36 cellular contexts compared by ENCODE assay signal in genomic region chr10:28705472-28705871, GRCh38.
"Had no signal": no experiment of that assay in that cellular context is flagged by ENCODE, and none has a peak within 500 bp of the region (broad histone marks: within the 10 kb centered on the region; RNA-seq: fewer than 3 reads in every experiment).

No MANE protein-coding gene starts in this region.

- H3K27me3 ChIP-seq: ascending aorta, cardiac muscle cell had no signal

- H3K4me3 Mint-ChIP-seq: activated B cell treated with CpG ODN at 0.5 μM for 24 hours; activated CD4-positive, alpha-beta memory T cell treated with anti-CD3 and anti-CD28 coated beads for 36 hours; activated CD4-positive, alpha-beta T cell treated with anti-CD3 and anti-CD28 coated beads, Interleukin-2, amount 10 ng/mL, durations not matched to agents 24 days and 14 days; activated CD8-positive, alpha-beta T cell treated with anti-CD3 and anti-CD28 coated beads for 36 hours; activated naive CD4-positive, alpha-beta T cell treated with anti-CD3 and anti-CD28 coated beads, Interleukin-2, amount 10 ng/mL, durations not matched to agents 7 days and 5 days; activated naive CD4-positive, alpha-beta T cell treated with anti-CD3 and anti-CD28 coated beads, Interleukin-2, amount 50 U/mL, for 24 hours; activated naive CD8-positive, alpha-beta T cell; activated naive CD8-positive, alpha-beta T cell treated with anti-CD3 and anti-CD28 coated beads, Interleukin-2, amount 10 ng/mL, durations not matched to agents 7 days and 5 days; activated naive CD8-positive, alpha-beta T cell treated with anti-CD3 and anti-CD28 coated beads, Interleukin-2, amount 50 U/mL, for 24 hours; brain; central memory CD8-positive, alpha-beta T cell; T-helper 1 cell treated with Interleukin-12 subunit alpha and Interleukin-12 subunit beta and Interleukin-4 antibody, amounts not matched to agents 30 μg/mL and 1 μg/mL, for 36 hours; T-helper 2 cell treated with Interferon-gamma antibody and Interleukin-4, amounts not matched to agents 5 μg/mL and 100 μg/mL, for 36 hours had no signal

- H3K36me3 ChIP-seq: ascending aorta, cardiac muscle cell had no signal

- H3K27ac ChIP-seq: ascending aorta, cardiac muscle cell, VCaP had no signal

- H3K9me3 ChIP-seq: ascending aorta had no signal

- H3K9me3 Mint-ChIP-seq: activated B cell treated with CpG ODN at 0.5 μM for 24 hours; activated CD4-positive, alpha-beta memory T cell treated with anti-CD3 and anti-CD28 coated beads for 36 hours; activated CD4-positive, alpha-beta T cell treated with anti-CD3 and anti-CD28 coated beads, Interleukin-2, amount 10 ng/mL, durations not matched to agents 24 days and 14 days; activated CD8-positive, alpha-beta T cell treated with anti-CD3 and anti-CD28 coated beads for 36 hours; activated naive CD4-positive, alpha-beta T cell treated with anti-CD3 and anti-CD28 coated beads, Interleukin-2, amount 10 ng/mL, durations not matched to agents 7 days and 5 days; activated naive CD4-positive, alpha-beta T cell treated with anti-CD3 and anti-CD28 coated beads, Interleukin-2, amount 50 U/mL, for 24 hours; activated naive CD8-positive, alpha-beta T cell treated with anti-CD3 and anti-CD28 coated beads, Interleukin-2, amount 10 ng/mL, durations not matched to agents 7 days and 5 days; activated naive CD8-positive, alpha-beta T cell treated with anti-CD3 and anti-CD28 coated beads, Interleukin-2, amount 50 U/mL, for 24 hours; central memory CD8-positive, alpha-beta T cell; T-helper 1 cell treated with Interleukin-12 subunit alpha and Interleukin-12 subunit beta and Interleukin-4 antibody, amounts not matched to agents 30 μg/mL and 1 μg/mL, for 36 hours; T-helper 2 cell treated with Interferon-gamma antibody and Interleukin-4, amounts not matched to agents 5 μg/mL and 100 μg/mL, for 36 hours had no signal

- FAIRE-seq: bronchial epithelial cell, TTC549 had no signal

- H3K27ac Mint-ChIP-seq: activated B cell treated with CpG ODN at 0.5 μM for 24 hours; activated CD4-positive, alpha-beta memory T cell treated with anti-CD3 and anti-CD28 coated beads for 36 hours; activated CD4-positive, alpha-beta T cell treated with anti-CD3 and anti-CD28 coated beads, Interleukin-2, amount 10 ng/mL, durations not matched to agents 24 days and 14 days; activated CD8-positive, alpha-beta T cell treated with anti-CD3 and anti-CD28 coated beads for 36 hours; activated naive CD4-positive, alpha-beta T cell treated with anti-CD3 and anti-CD28 coated beads, Interleukin-2, amount 10 ng/mL, durations not matched to agents 7 days and 5 days; activated naive CD4-positive, alpha-beta T cell treated with anti-CD3 and anti-CD28 coated beads, Interleukin-2, amount 50 U/mL, for 24 hours; activated naive CD8-positive, alpha-beta T cell; activated naive CD8-positive, alpha-beta T cell treated with anti-CD3 and anti-CD28 coated beads, Interleukin-2, amount 10 ng/mL, durations not matched to agents 7 days and 5 days; activated naive CD8-positive, alpha-beta T cell treated with anti-CD3 and anti-CD28 coated beads, Interleukin-2, amount 50 U/mL, for 24 hours; T-helper 1 cell treated with Interleukin-12 subunit alpha and Interleukin-12 subunit beta and Interleukin-4 antibody, amounts not matched to agents 30 μg/mL and 1 μg/mL, for 36 hours; T-helper 2 cell treated with Interferon-gamma antibody and Interleukin-4, amounts not matched to agents 5 μg/mL and 100 μg/mL, for 36 hours had no signal

- DNase-seq: activated B cell treated with CpG ODN at 0.5 μM for 24 hours; activated CD4-positive, alpha-beta memory T cell treated with anti-CD3 and anti-CD28 coated beads for 36 hours; activated CD4-positive, alpha-beta T cell treated with anti-CD3 and anti-CD28 coated beads for 4 hours; activated CD4-positive, alpha-beta T cell treated with anti-CD3 and anti-CD28 coated beads, Interleukin-2, amount 10 ng/mL, durations not matched to agents 24 days and 14 days; activated CD4-positive, alpha-beta T cell treated with anti-CD3 and anti-CD28 coated beads, Interleukin-2, amount 50 U/mL, for 1 hour; activated CD4-positive, alpha-beta T cell treated with anti-CD3 and anti-CD28 coated beads, Interleukin-2, amount 50 U/mL, for 4 hours; activated CD4-positive, CD25-positive, alpha-beta regulatory T cell treated with anti-CD3 and anti-CD28 coated beads, Interleukin-2, amount 50 U/mL, for 72 hours; activated CD8-positive, alpha-beta memory T cell treated with anti-CD3 and anti-CD28 coated beads, Interleukin-2, amount 50 U/mL, for 4 hours; activated CD8-positive, alpha-beta T cell treated with anti-CD3 and anti-CD28 coated beads for 36 hours; activated effector memory CD4-positive, alpha-beta T cell treated with Interleukin-2 at 50 U/mL for 16 hours; activated gamma-delta T cell; activated naive CD4-positive, alpha-beta T cell treated with anti-CD3 and anti-CD28 coated beads, Interleukin-2, amount 10 ng/mL, durations not matched to agents 7 days and 5 days; activated naive CD4-positive, alpha-beta T cell treated with Interleukin-2 at 50 U/mL for 16 hours; activated naive CD8-positive, alpha-beta T cell treated with anti-CD3 and anti-CD28 coated beads, Interleukin-2, amount 10 ng/mL, durations not matched to agents 7 days and 5 days; activated naive CD8-positive, alpha-beta T cell treated with anti-CD3 and anti-CD28 coated beads, Interleukin-2, amount 50 U/mL, for 24 hours; activated T-cell treated with anti-CD3 and anti-CD28 coated beads for 4 hours; activated T-cell treated with anti-CD3 and anti-CD28 coated beads, Interleukin-2, amount 50 U/mL, for 1 hour; activated T-cell treated with anti-CD3 and anti-CD28 coated beads, Interleukin-2, amount 50 U/mL, for 48 hours; amygdala; anterior cingulate cortex; caudate nucleus; cerebellar nuclear complex; T-helper 1 cell; T-helper 2 cell; T-helper 9 cell had no signal

- H3K27me3 Mint-ChIP-seq: activated CD4-positive, alpha-beta T cell treated with anti-CD3 and anti-CD28 coated beads, Interleukin-2, amount 10 ng/mL, durations not matched to agents 24 days and 14 days; activated naive CD4-positive, alpha-beta T cell treated with anti-CD3 and anti-CD28 coated beads, Interleukin-2, amount 10 ng/mL, durations not matched to agents 7 days and 5 days had no signal

- H3K36me3 Mint-ChIP-seq: activated CD4-positive, alpha-beta memory T cell treated with anti-CD3 and anti-CD28 coated beads for 36 hours; activated naive CD4-positive, alpha-beta T cell treated with anti-CD3 and anti-CD28 coated beads, Interleukin-2, amount 10 ng/mL, durations not matched to agents 7 days and 5 days; activated naive CD4-positive, alpha-beta T cell treated with anti-CD3 and anti-CD28 coated beads, Interleukin-2, amount 50 U/mL, for 24 hours; activated naive CD8-positive, alpha-beta T cell; activated naive CD8-positive, alpha-beta T cell treated with anti-CD3 and anti-CD28 coated beads, Interleukin-2, amount 10 ng/mL, durations not matched to agents 7 days and 5 days had no signal

- H3K4me1 Mint-ChIP-seq: activated B cell treated with CpG ODN at 0.5 μM for 24 hours; activated CD4-positive, alpha-beta T cell treated with anti-CD3 and anti-CD28 coated beads, Interleukin-2, amount 10 ng/mL, durations not matched to agents 24 days and 14 days; activated naive CD4-positive, alpha-beta T cell treated with anti-CD3 and anti-CD28 coated beads, Interleukin-2, amount 10 ng/mL, durations not matched to agents 7 days and 5 days; activated naive CD4-positive, alpha-beta T cell treated with anti-CD3 and anti-CD28 coated beads, Interleukin-2, amount 50 U/mL, for 24 hours; activated naive CD8-positive, alpha-beta T cell treated with anti-CD3 and anti-CD28 coated beads, Interleukin-2, amount 10 ng/mL, durations not matched to agents 7 days and 5 days; activated naive CD8-positive, alpha-beta T cell treated with anti-CD3 and anti-CD28 coated beads, Interleukin-2, amount 50 U/mL, for 24 hours; central memory CD8-positive, alpha-beta T cell had no signal

- H3K4me3 ChIP-seq: ascending aorta, cardiac muscle cell had no signal

- ATAC-seq: activated CD8-positive, alpha-beta T cell treated with anti-CD3 and anti-CD28 coated beads for 36 hours; activated naive CD8-positive, alpha-beta T cell treated with anti-CD3 and anti-CD28 coated beads, Interleukin-2, amount 50 U/mL, for 24 hours had no signal
